ENCODE assay signal across 8 cellular contexts in genomic region chr11:74466916-74467885, GRCh38. TPM values are rescaled to one million over a fixed set of nuclear protein-coding genes. Genes with fewer than 3 reads are reported as not detected.
DNase-seq lines count a peak whose midpoint lies in the region; ATAC-seq, FAIRE-seq and TF ChIP-seq lines count a peak whose summit lies in the region.

Gene KCNE3, minus strand, starts transcription at chr11:74467549. Its CDS starts 9,986 bp downstream, at chr11:74457563.

- DNase-seq in GM03348 (ENCODE audit: low spot score) (peak; percentile 60), cardiac fibroblast (ENCODE audit: low read depth in 2 of 2) (peak; percentile 8 to 48), keratinocyte (ENCODE audit: low read depth, low spot score) (no peak), skeletal muscle cell (ENCODE audit: low read depth) (no peak), NCI-H1105 (lab: John Stamatoyannopoulos, UW) (no peak), NCI-H1048 (lab: John Stamatoyannopoulos, UW) (no peak)

- dilution Hi-C loops in keratinocyte (cut with MboI; ENCODE audit: extremely low pct_ligation_motif_present, low sequenced_read_pairs), result no loop called here

- H3K9me3 ChIP-seq in keratinocyte (ENCODE audit: control insufficient read depth, low read depth, low read length), result no peaks in the 10 kb centered on the region

- peak within 1 kb of the TSS; percentile 54 to 57 for H3K4me3 ChIP-seq in cardiac fibroblast (replicated peaks in 1 of 2; ENCODE audit: low read depth in 2 of 2, low read length in 2 of 2)
- peak within 1 kb of the TSS in 2 of 3 experiments; percentile 12 to 17 for H3K4me3 ChIP-seq in keratinocyte (ENCODE audit: control insufficient read depth in 2 of 3, extremely low read depth in 1 of 3, insufficient read depth in 2 of 3, low read depth in 1 of 3, low read length in 3 of 3)
- peak within 1 kb of the TSS; percentile 42 for H3K4me3 ChIP-seq in skeletal muscle cell (ENCODE audit: low read depth, low read length)

- H3K4me2 ChIP-seq in keratinocyte (ENCODE audit: control insufficient read depth, extremely low read depth, insufficient read depth, low read depth, low read length), result peak within 1 kb of the TSS; percentile 53

- no peak within 1 kb of the TSS for H3K9ac ChIP-seq in keratinocyte (ENCODE audit: control insufficient read depth, extremely low read depth, insufficient read depth, low read length)

- H4K20me1 ChIP-seq in keratinocyte (ENCODE audit: control insufficient read depth, extremely low read depth, insufficient read depth, low read length), result no peaks in the 10 kb centered on the region

- no peak within 1 kb of the TSS for H3K27ac ChIP-seq in keratinocyte (ENCODE audit: control insufficient read depth, insufficient read depth, low read length)

- H2AFZ ChIP-seq in keratinocyte (ENCODE audit: control insufficient read depth, low read length), result peak within 1 kb of the TSS; percentile 36

- no peak for FAIRE-seq in keratinocyte (lab: Jason Lieb, UNC)

- H3K36me3 ChIP-seq in keratinocyte (ENCODE audit: control insufficient read depth in 2 of 2, extremely low read depth in 1 of 2, insufficient read depth in 2 of 2, low read length in 2 of 2), result no peaks in the 10 kb centered on the region

- H3K79me2 ChIP-seq in keratinocyte (ENCODE audit: control insufficient read depth, insufficient read depth, low read length), result no peaks in the 10 kb centered on the region

- no peaks in the 10 kb centered on the region for H3K9me1 ChIP-seq in keratinocyte (ENCODE audit: control insufficient read depth, extremely low read depth, insufficient read depth, low read length)

- peaks cover 38% of the 10 kb centered on the region for H3K27me3 ChIP-seq in keratinocyte (ENCODE audit: control insufficient read depth, extremely low read depth, insufficient read depth, low read length)

- ATAC-seq in HG02798 (IDR thresholded peaks at IDR 0.05; ENCODE audit: poor library complexity, unreplicated experiment) (no peak), HG02973 (IDR thresholded peaks at IDR 0.05; ENCODE audit: unreplicated experiment) (no peak)

- TF ChIP-seq CTCF in cardiac fibroblast (IDR thresholded peaks at IDR 0.05; ENCODE audit: low read depth, low read length) (no peak), keratinocyte (optimal IDR thresholded peaks at IDR 0.05 in 1 of 3, IDR thresholded peaks at IDR 0.05 in 1 of 3, conservative IDR thresholded peaks at IDR 0.05 in 1 of 3; ENCODE audit: extremely low read depth in 1 of 3, insufficient read depth in 2 of 3, low read length in 3 of 3) (no peak)

- H3K4me1 ChIP-seq in keratinocyte (ENCODE audit: control insufficient read depth, extremely low read depth, insufficient read depth, low read length), result no peaks in the 10 kb centered on the region

RNA-seq across cellular contexts. Expression of gene KCNE3, which starts in this region (rescaled TPM):
- not detected in 3 replicates for polyA plus RNA-seq in keratinocyte
- not detected for polyA plus RNA-seq in keratinocyte (2011; ENCODE audit: low read depth)
- polyA plus RNA-seq in keratinocyte (2011; cell fraction: cytosol; rRNA removed), result not detected in 2 replicates
- 0.16 TPM in 1 of 2 replicates, not detected in the other for polyA plus RNA-seq in keratinocyte (2011; cell fraction: nucleus; rRNA removed)
- polyA plus RNA-seq in keratinocyte (2012; ENCODE audit: low replicate concordance), result not detected in 2 replicates
- not detected in 3 replicates for polyA minus RNA-seq in keratinocyte
- polyA minus RNA-seq in keratinocyte (2011; cell fraction: cytosol; rRNA and poly(A)+ RNA removed), result not detected
- polyA minus RNA-seq in keratinocyte (2011; cell fraction: nucleus; rRNA and poly(A)+ RNA removed), result not detected in 2 replicates

Comparison
In these comparisons a context has a peak if more than half of its experiments do, and no peak if none do; other contexts are left out.
1. DNase-seq: peak in GM03348 (single experiment) and cardiac fibroblast (2 of 2); none in keratinocyte (single experiment), skeletal muscle cell (single experiment), NCI-H1105 (single experiment) and NCI-H1048 (single experiment).
2. Peak in every context shown above with its lines, with median percentiles within 50 percentile points of each other: H3K4me3 ChIP-seq.